Comparison of ENCODE assay signal across 8 cellular contexts in genomic region chr1:112708002-112708448, GRCh38. TPM values are rescaled to one million over a fixed set of nuclear protein-coding genes. Genes with fewer than 3 reads are reported as not detected.
DNase-seq lines count a peak whose midpoint lies in the region; ATAC-seq and TF ChIP-seq lines count a peak whose summit lies in the region.

No MANE protein-coding gene starts in this region.

- TF ChIP-seq POLR2A in prostate gland (IDR thresholded peaks at IDR 0.05): no peak

- H2AFZ ChIP-seq in PC-3 (ENCODE audit: low read length): peak overlapping the region; percentile 90

- peak overlapping the region; percentile 97; the same call in 1 of the 2 replicates for H3K9ac ChIP-seq in PC-3 (ENCODE audit: low read length)

- peak overlapping the region; percentile 75 for H3K4me2 ChIP-seq in DOHH2 (ENCODE audit: low read length)
- peak overlapping the region; percentile 88 for H3K4me2 ChIP-seq in PC-3 (ENCODE audit: low read length)

- H3K27me3 ChIP-seq in DOHH2 (ENCODE audit: control insufficient read depth, low read length) (peaks cover 7% of the 10 kb centered on the region), PC-3 (ENCODE audit: low read length) (no peaks in the 10 kb centered on the region), prostate gland (replicated peaks; ENCODE audit: insufficient read depth) (no peaks in the 10 kb centered on the region)

- no peaks in the 10 kb centered on the region for H3K9me2 ChIP-seq in DOHH2 (replicated peaks; ENCODE audit: control insufficient read depth, low read length)
- no peaks in the 10 kb centered on the region for H3K9me2 ChIP-seq in PC-3 (replicated peaks; ENCODE audit: low read length)

- no TSS peak for BruUV-seq in PC-3 (replicated peaks; lab: Mats Ljungman, UMichigan)

- TF ChIP-seq CTCF in DOHH2 (IDR thresholded peaks at IDR 0.05; ENCODE audit: low read depth, low read length, poor library complexity, severe bottlenecking): no peak
- no peak for TF ChIP-seq CTCF in PC-3 (conservative IDR thresholded peaks at IDR 0.05; ENCODE audit: low read depth, low read length)
- TF ChIP-seq CTCF in epithelial cell of esophagus (IDR thresholded peaks at IDR 0.05; ENCODE audit: insufficient read depth, low read depth, low read length, missing control alignments): no peak
- no peak for TF ChIP-seq CTCF in prostate gland (IDR thresholded peaks at IDR 0.05)

- H3K36me3 ChIP-seq in DOHH2 (ENCODE audit: control insufficient read depth, low read length): no peaks in the 10 kb centered on the region
- H3K36me3 ChIP-seq in PC-3 (ENCODE audit: low read depth, low read length): peaks cover 3% of the 10 kb centered on the region; the same call in 1 of the 2 replicates
- H3K36me3 ChIP-seq in prostate gland: no peaks in the 10 kb centered on the region

- H3F3A ChIP-seq in DOHH2 (ENCODE audit: control insufficient read depth, insufficient read depth) (0 out of 2 replicates have a peak, but pooled peaks cover 4% of the 10 kb centered on the region), PC-3 (ENCODE audit: low read length, unreplicated experiment) (peaks cover 3% of the 10 kb centered on the region)

- intact Hi-C loops in PC-3 (cut with micrococcal nuclease): loop anchor here (5.0 kb wide), 1 partner anchor 206 kb away; no protein-coding TSS in a partner anchor
- intact Hi-C loops in prostate gland (cut with DNase I): no loop called here

- H3K4me3 ChIP-seq in DOHH2 (ENCODE audit: low read length) (no peak overlapping the region), PC-3 (ENCODE audit: low read length) (peak overlapping the region; percentile 97), epithelial cell of esophagus (ENCODE audit: low read length) (peak overlapping the region; percentile 78), prostate gland (no peak overlapping the region)

- H3K4me1 ChIP-seq in DOHH2 (ENCODE audit: control insufficient read depth, low read length): peaks cover 43% of the 10 kb centered on the region
- H3K4me1 ChIP-seq in PC-3 (ENCODE audit: insufficient read depth, low read length): peaks cover 31% of the 10 kb centered on the region
- H3K4me1 ChIP-seq in prostate gland (replicated peaks): peaks cover 14% of the 10 kb centered on the region

- CTCF ChIA-PET in PC-3 (lab: Charles Lee): interaction anchor here (0.7 to 1.5 kb wide), 3 partner anchors 33 to 314 kb away, joined by 3 to 7 read pairs (median 4); partner anchors contain the start of gene MOV10

- H4K20me1 ChIP-seq in DOHH2 (ENCODE audit: control insufficient read depth, insufficient read depth, low read depth, low read length) (no peaks in the 10 kb centered on the region), PC-3 (ENCODE audit: low read length) (no peaks in the 10 kb centered on the region)

- POLR2A ChIA-PET in PC-3 (lab: Charles Lee; ENCODE audit: unreplicated experiment): no interaction called here

- H3K79me2 ChIP-seq in DOHH2 (ENCODE audit: control insufficient read depth, low read length): no peaks in the 10 kb centered on the region
- H3K79me2 ChIP-seq in PC-3 (ENCODE audit: low read length): peaks cover 32% of the 10 kb centered on the region

- no peak for DNase-seq in PC-3
- no peak for DNase-seq in epithelial cell of esophagus (ENCODE audit: low read depth)
- no peak for DNase-seq in prostate gland (ENCODE audit: low spot score)
- DNase-seq in NCI-H2081 (lab: John Stamatoyannopoulos, UW): no peak
- no peak for DNase-seq in stimulated activated CD8-positive, alpha-beta memory T cell treated with anti-CD3 and anti-CD28 coated beads, Interleukin-4, amount 100 ng/mL, for 48 hours

- no peaks in the 10 kb centered on the region for H3K9me3 ChIP-seq in DOHH2 (ENCODE audit: control insufficient read depth, insufficient read depth, low read length)
- H3K9me3 ChIP-seq in PC-3 (ENCODE audit: low read length): no peaks in the 10 kb centered on the region
- H3K9me3 ChIP-seq in prostate gland: no peaks in the 10 kb centered on the region

- 73% methylated on average over 6 of the region's 6 CpGs for WGBS in prostate gland

- ATAC-seq in PC-3: no peak
- no peak for ATAC-seq in GM18909 (IDR thresholded peaks at IDR 0.05; ENCODE audit: poor library complexity, unreplicated experiment)
- no peak for ATAC-seq in GM18517 (IDR thresholded peaks at IDR 0.05; ENCODE audit: unreplicated experiment)

- no peak overlapping the region for H3K27ac ChIP-seq in DOHH2 (ENCODE audit: low read depth, low read length)
- H3K27ac ChIP-seq in PC-3 (ENCODE audit: low read length): peak overlapping the region; percentile 31; the same call in 1 of the 2 replicates
- H3K27ac ChIP-seq in prostate gland: peak overlapping the region; percentile 98

RNA-seq across cellular contexts. Expression of gene RHOC, which starts 1.1 kb away (rescaled TPM):
- 399 and 405 TPM in 2 replicates for total RNA-seq in PC-3 (2014; rRNA removed)
- total RNA-seq in prostate gland: 100 to 1,000 TPM; 272 to 373 TPM

RNA-seq across cellular contexts. Expression of gene PPM1J, which starts 7.1 kb away (rescaled TPM):
- total RNA-seq in PC-3 (2014; rRNA removed) (0.80 and 1.4 TPM in 2 replicates), prostate gland (10 to 100 TPM in 1 of 2 donors, 1 to 10 TPM in 1; 2.0 to 16.8 TPM)

RNA-seq across cellular contexts. Expression of gene MOV10, which starts 33.6 kb away (rescaled TPM):
- 68.5 and 71.6 TPM in 2 replicates for total RNA-seq in PC-3 (2014; rRNA removed)
- 100 to 1,000 TPM in 1 of 2 donors, 10 to 100 TPM in 1; 47.0 to 169 TPM for total RNA-seq in prostate gland

Comparison
In these comparisons a context has a peak if more than half of its experiments do, and no peak if none do; other contexts are left out.
1. H3K4me3 ChIP-seq: peak in PC-3 (single experiment) and epithelial cell of esophagus (single experiment); none in DOHH2 (single experiment) and prostate gland (0 of 2).